12 cellular contexts compared by ENCODE assay signal in the genomic region with DNA sequence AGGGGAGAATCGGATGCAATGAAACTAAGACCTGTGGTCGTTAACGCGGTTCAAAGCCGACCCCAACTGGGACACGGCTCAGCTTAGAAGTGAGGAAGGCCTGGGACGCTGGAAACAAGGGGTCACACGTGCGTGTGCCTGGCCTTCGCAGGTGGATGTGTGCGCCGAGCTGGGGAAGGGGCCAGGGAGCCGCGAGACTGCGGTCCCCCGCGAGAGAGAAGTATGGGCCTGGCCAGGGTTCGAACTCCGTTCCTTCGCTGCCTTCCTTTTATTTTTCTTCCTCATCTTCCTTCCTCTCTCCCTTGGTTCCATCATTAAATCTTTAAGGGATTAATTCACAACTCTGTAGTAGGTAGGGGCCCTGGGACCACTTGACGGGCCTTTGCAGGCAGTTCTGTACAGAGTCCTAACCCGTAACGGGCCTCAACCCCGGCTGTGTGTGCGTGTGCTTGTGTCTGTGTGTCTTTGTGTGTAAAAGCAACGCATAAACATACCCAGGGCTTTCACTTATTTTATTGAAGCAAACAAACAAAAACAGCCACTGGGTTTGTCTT. TPM values are rescaled to one million over a fixed set of nuclear protein-coding genes. Genes with fewer than 3 reads are reported as not detected.
DNase-seq lines count a peak whose midpoint lies in the region; ATAC-seq and TF ChIP-seq lines count a peak whose summit lies in the region.
"Had no signal": no experiment of that assay in that cellular context is flagged by ENCODE, and none has a peak within 500 bp of the region (broad histone marks: within the 10 kb centered on the region; RNA-seq: fewer than 3 reads in every experiment).

No MANE protein-coding gene starts in this region.

- TF ChIP-seq CTCF in RWPE2 (IDR thresholded peaks at IDR 0.05; ENCODE audit: poor library complexity, severe bottlenecking) (no peak), psoas muscle (IDR thresholded peaks at IDR 0.05) (no peak)
- TF ChIP-seq CTCF in CD8-positive, alpha-beta T cell (IDR thresholded peaks at IDR 0.05): no peak

- no peak overlapping the region for H3K9ac ChIP-seq in iPS-15b (ENCODE audit: low read depth, low read length)

- 18 to 21% (median 21%) methylated on average over 26 of the region's 26 CpGs for WGBS in psoas muscle, 3 donors

- H3K4me1 ChIP-seq in RWPE2 (ENCODE audit: insufficient read depth, poor library complexity, severe bottlenecking) (peaks cover 4% of the 10 kb centered on the region), iPS-15b (ENCODE audit: control insufficient read depth, insufficient read depth, low read length) (peaks cover 3% of the 10 kb centered on the region), psoas muscle (peaks cover 33% of the 10 kb centered on the region)
- peaks cover 31% of the 10 kb centered on the region for H3K4me1 ChIP-seq in CD8-positive, alpha-beta T cell (ENCODE audit: insufficient read depth, low read length)

- intact Hi-C loops in psoas muscle (cut with DNase I): loop anchor here in 1 of 2 donors (10.0 kb wide), 1 partner anchor 354 kb away; no protein-coding TSS in a partner anchor
- intact Hi-C loops in CD8-positive, alpha-beta T cell (cut with DNase I, micrococcal nuclease): no loop called here

- CTCF ChIA-PET in CD8-positive, alpha-beta T cell (lab: Charles Lee): interaction anchor here (0.6 kb wide), 1 partner anchor 343 kb away, joined by 4 read pairs; no protein-coding TSS in a partner anchor

- H3K27me3 ChIP-seq in RWPE2 (ENCODE audit: insufficient read depth, poor library complexity, severe bottlenecking) (no peaks in the 10 kb centered on the region), iPS-15b (ENCODE audit: control insufficient read depth, insufficient read depth, low read length) (peaks cover 94% of the 10 kb centered on the region), psoas muscle (ENCODE audit: insufficient read depth in 3 of 3, low read length in 2 of 3) (peaks cover 0 to 98% (median 68%) of the 10 kb centered on the region in 3 donors)
- peaks cover 46% of the 10 kb centered on the region for H3K27me3 ChIP-seq in CD8-positive, alpha-beta T cell (ENCODE audit: insufficient read depth, low read length)

- H3K4me3 Mint-ChIP-seq in CD8-positive, alpha-beta T cell: no peak overlapping the region

- ATAC-seq in RWPE2 (ENCODE audit: low read depth) (no peak), psoas muscle (no peak), HG03378 (IDR thresholded peaks at IDR 0.05; ENCODE audit: unreplicated experiment) (no peak)
- ATAC-seq in CD8-positive, alpha-beta T cell: no peak

- no peak overlapping the region for H3K27ac Mint-ChIP-seq in CD8-positive, alpha-beta T cell

- no peaks in the 10 kb centered on the region for H3K9me3 ChIP-seq in RWPE2 (ENCODE audit: severe bottlenecking)
- no peaks in the 10 kb centered on the region for H3K9me3 ChIP-seq in iPS-15b (ENCODE audit: control insufficient read depth, insufficient read depth, low read length)
- no peaks in the 10 kb centered on the region for H3K9me3 ChIP-seq in psoas muscle
- no peaks in the 10 kb centered on the region for H3K9me3 ChIP-seq in CD8-positive, alpha-beta T cell (ENCODE audit: low read length)

- H3K27ac ChIP-seq in RWPE2 (ENCODE audit: poor library complexity, severe bottlenecking) (no peak overlapping the region), psoas muscle (no peak overlapping the region)
- H3K27ac ChIP-seq in CD8-positive, alpha-beta T cell (ENCODE audit: low read depth, low read length): no peak overlapping the region
- H3K27ac ChIP-seq: brain microvascular endothelial cell had no signal

- POLR2A ChIA-PET in CD8-positive, alpha-beta T cell (lab: Charles Lee): no interaction called here

- no peaks in the 10 kb centered on the region for H3K36me3 ChIP-seq in RWPE2 (ENCODE audit: low read depth)
- no peaks in the 10 kb centered on the region for H3K36me3 ChIP-seq in iPS-15b (ENCODE audit: control insufficient read depth, insufficient read depth, low read length)
- H3K36me3 ChIP-seq in psoas muscle (ENCODE audit: insufficient read depth in 1 of 2, low read depth in 1 of 2): no peaks in the 10 kb centered on the region
- H3K36me3 ChIP-seq in CD8-positive, alpha-beta T cell (ENCODE audit: insufficient read depth, low read length): no peaks in the 10 kb centered on the region
- H3K36me3 ChIP-seq: brain microvascular endothelial cell had no signal

- H3K9me3 Mint-ChIP-seq in CD8-positive, alpha-beta T cell: peaks cover 2% of the 10 kb centered on the region

- peaks cover 64% of the 10 kb centered on the region for H3K27me3 Mint-ChIP-seq in CD8-positive, alpha-beta T cell (ENCODE audit: low read depth)

- DNase-seq in NCI-H1092 treated with DMSO at 0.1 percent for 48 hours (lab: John Stamatoyannopoulos, UW): peak; percentile 65
- no peak for DNase-seq in NCI-H1092 (lab: John Stamatoyannopoulos, UW)
- no peak for DNase-seq in RWPE2 (ENCODE audit: low spot score)
- no peak for DNase-seq in psoas muscle
- no peak for DNase-seq in GM03348 (ENCODE audit: low spot score)
- no peak for DNase-seq in CD8-positive, alpha-beta T cell
- DNase-seq: activated CD8-positive, alpha-beta memory T cell treated with anti-CD3 and anti-CD28 coated beads for 24 hours; brain microvascular endothelial cell; KBM-7 had no signal

- no peaks in the 10 kb centered on the region for H3K36me3 Mint-ChIP-seq in CD8-positive, alpha-beta T cell

- H3K4me3 ChIP-seq in RWPE2 (ENCODE audit: severe bottlenecking): peak overlapping the region; percentile 10
- H3K4me3 ChIP-seq in iPS-15b (ENCODE audit: low read depth, low read length): peak overlapping the region; percentile 46
- H3K4me3 ChIP-seq in psoas muscle: peak overlapping the region; percentile 36
- no peak overlapping the region for H3K4me3 ChIP-seq in CD8-positive, alpha-beta T cell (ENCODE audit: low read depth, low read length)

- H3K4me1 Mint-ChIP-seq in CD8-positive, alpha-beta T cell (ENCODE audit: low read depth): peaks cover 38% of the 10 kb centered on the region

RNA-seq across cellular contexts. Expression of gene TTC6, which starts 3.6 kb away (rescaled TPM):
- not detected for total RNA-seq in psoas muscle
- polyA plus RNA-seq in psoas muscle: not detected
- not detected for total RNA-seq in CD8-positive, alpha-beta T cell
- total RNA-seq: mesenteric fat pad had no signal

RNA-seq across cellular contexts. Expression of gene FOXA1, which starts 4.0 kb away (rescaled TPM):
- not detected for total RNA-seq in psoas muscle
- under 1 TPM in 1 of 3 donors, not detected in 2; 0.01 TPM for polyA plus RNA-seq in psoas muscle
- total RNA-seq in CD8-positive, alpha-beta T cell: not detected
- total RNA-seq: mesenteric fat pad had no signal
